Comparison of ENCODE assay signal across 35 cellular contexts in the genomic region with DNA sequence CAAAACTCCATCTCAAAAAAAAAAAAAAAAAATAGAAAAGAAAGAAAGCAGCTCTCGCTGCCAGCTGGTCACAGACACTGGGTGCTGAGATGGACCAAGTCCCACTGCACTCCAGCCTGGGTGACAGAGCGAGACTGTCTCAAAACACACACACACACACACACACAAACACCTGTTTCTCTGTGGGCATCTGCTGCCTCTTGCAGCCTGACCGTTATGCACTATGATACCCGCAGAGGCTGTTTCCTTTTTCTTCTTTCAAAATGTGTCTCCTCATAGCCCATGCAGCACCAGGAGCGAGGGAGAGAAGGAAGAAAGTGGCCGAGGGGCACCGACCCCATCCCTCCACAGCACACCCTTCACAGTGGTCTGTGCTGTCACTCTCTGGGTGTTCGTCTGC. TPM values are rescaled to one million over a fixed set of nuclear protein-coding genes. Genes with fewer than 3 reads are reported as not detected.
DNase-seq lines count a peak whose midpoint lies in the region; ATAC-seq and TF ChIP-seq lines count a peak whose summit lies in the region.
"Had no signal": no experiment of that assay in that cellular context is flagged by ENCODE, and none has a peak within 500 bp of the region (broad histone marks: within the 10 kb centered on the region; RNA-seq: fewer than 3 reads in every experiment).

No MANE protein-coding gene starts in this region.

- no peaks in the 10 kb centered on the region for H3K36me3 Mint-ChIP-seq in naive B cell
- H3K36me3 Mint-ChIP-seq in activated CD4-positive, alpha-beta T cell treated with anti-CD3 and anti-CD28 coated beads, Interleukin-2, amount 10 ng/mL, durations not matched to agents 7 days and 5 days (ENCODE audit: low read depth), result peaks cover 4% of the 10 kb centered on the region
- H3K36me3 Mint-ChIP-seq: stimulated activated naive B cell treated with anti-CD40 and anti-IgM and Interleukin-4, amounts not matched to agents 10 μg/mL and 1 μg/mL and 100 μg/mL, for 72 hours had no signal

- no peak overlapping the region for H3K14ac ChIP-seq in IMR-90 (replicated peaks; ENCODE audit: low read depth, low read length)

- TF ChIP-seq CTCF in DOHH2 (IDR thresholded peaks at IDR 0.05; ENCODE audit: low read depth, low read length, poor library complexity, severe bottlenecking) (no peak), IMR-90 (conservative IDR thresholded peaks at IDR 0.05; ENCODE audit: low read depth, low read length) (no peak), RWPE1 (conservative IDR thresholded peaks at IDR 0.05; ENCODE audit: low read depth) (no peak)

- no peak for DNase-seq in IMR-90
- no peak for DNase-seq in RWPE1 (ENCODE audit: low spot score)
- no peak for DNase-seq in naive B cell
- DNase-seq in NCI-H748 (lab: John Stamatoyannopoulos, UW; ENCODE audit: unreplicated experiment), result no peak
- no peak for DNase-seq in AML-193 (lab: John Stamatoyannopoulos, UW)
- DNase-seq in activated CD4-positive, alpha-beta T cell treated with anti-CD3 and anti-CD28 coated beads, Interleukin-2, amount 10 ng/mL, durations not matched to agents 7 days and 5 days, result no peak
- DNase-seq: activated CD4-positive, alpha-beta T cell treated with anti-CD3 and anti-CD28 coated beads for 4 hours; activated CD8-positive, alpha-beta memory T cell treated with anti-CD3 and anti-CD28 coated beads for 24 hours; activated naive CD4-positive, alpha-beta T cell treated with anti-CD3 and anti-CD28 coated beads, Interleukin-2, amount 50 U/mL, for 16 hours; activated T-cell treated with anti-CD3 and anti-CD28 coated beads for 4 hours; amygdala; brain microvascular endothelial cell; COR-L47; foreskin fibroblast; heart right ventricle; Kasumi-1; kidney; NCI-H1048; NCI-H510A; NK-92 treated with Interleukin-12 subunit alpha and Interleukin-12 subunit beta, amount 100 ng/mL, for 24 hours; nucleus accumbens; psoas muscle; SIG-M5; stimulated activated CD4-positive, alpha-beta T cell treated with anti-CD3 and anti-CD28 coated beads, Interleukin-15, amount 100 ng/mL, for 24 hours; stimulated activated CD4-positive, alpha-beta T cell treated with anti-CD3 and anti-CD28 coated beads, Interleukin-4, amount 100 ng/mL, for 4 hours; stimulated activated naive B cell treated with anti-CD40 and anti-IgM and Interleukin-4, amounts not matched to agents 10 μg/mL and 1 μg/mL and 100 μg/mL, for 72 hours; T-helper 9 cell; upper lobe of right lung had no signal

- H2BK5ac ChIP-seq in IMR-90 (ENCODE audit: low read depth, low read length, poor library complexity, severe bottlenecking), result no peak overlapping the region

- POLR2A ChIA-PET in IMR-90 (lab: Charles Lee; ENCODE audit: unreplicated experiment), result no interaction called here
- POLR2A ChIA-PET in RWPE1 (lab: Yijun Ruan, JAX; ENCODE audit: low non-redundant PET), result no interaction called here
- POLR2A ChIA-PET in activated CD4-positive, alpha-beta T cell treated with anti-CD3 and anti-CD28 coated beads, Interleukin-2, amount 10 ng/mL, durations not matched to agents 7 days and 5 days (lab: Charles Lee), result no interaction called here

- intact Hi-C loops in IMR-90 (cut with micrococcal nuclease), result no loop called here

- TF ChIP-seq POLR2A in IMR-90 (IDR thresholded peaks at IDR 0.05; ENCODE audit: low read depth, low read length), result no peak

- no peak overlapping the region for H2BK20ac ChIP-seq in IMR-90 (ENCODE audit: low read depth, low read length)

- H4K20me1 ChIP-seq in DOHH2 (ENCODE audit: control insufficient read depth, insufficient read depth, low read depth, low read length) (no peaks in the 10 kb centered on the region), IMR-90 (ENCODE audit: insufficient read depth, low read length) (no peaks in the 10 kb centered on the region)

- no peak overlapping the region for H2BK120ac ChIP-seq in IMR-90 (ENCODE audit: low read depth, low read length)

- no peak overlapping the region for H2AFZ ChIP-seq in IMR-90 (replicated peaks; ENCODE audit: low read length, poor library complexity)

- H3K4me3 ChIP-seq in DOHH2 (ENCODE audit: low read length) (peak overlapping the region; percentile 61), IMR-90 (ENCODE audit: insufficient read depth, low read depth, low read length) (no peak overlapping the region)
- H3K4me3 ChIP-seq: esophagus muscularis mucosa, heart right ventricle, psoas muscle, suprapubic skin, upper lobe of right lung had no signal

- TF ChIP-seq RAD21 in IMR-90 (IDR thresholded peaks at IDR 0.05; ENCODE audit: low read length), result no peak

- peaks cover 14 to 35% (median 21%) of the 10 kb centered on the region in 3 donors for H3K4me1 Mint-ChIP-seq in naive B cell
- peaks cover 19% of the 10 kb centered on the region for H3K4me1 Mint-ChIP-seq in activated CD4-positive, alpha-beta T cell treated with anti-CD3 and anti-CD28 coated beads, Interleukin-2, amount 10 ng/mL, durations not matched to agents 7 days and 5 days

- peaks cover 0 to 3% of the 10 kb centered on the region in 2 experiments; a peak in 1 of 4 replicates for H3K79me1 ChIP-seq in IMR-90 (ENCODE audit: low read depth in 1 of 2, low read length in 2 of 2)

- H3K4me3 Mint-ChIP-seq in naive B cell, result peak overlapping the region in 1 of 8 donors; percentile 57
- no peak overlapping the region for H3K4me3 Mint-ChIP-seq in activated CD4-positive, alpha-beta T cell treated with anti-CD3 and anti-CD28 coated beads, Interleukin-2, amount 10 ng/mL, durations not matched to agents 7 days and 5 days

- H3K27ac ChIP-seq in DOHH2 (ENCODE audit: low read depth, low read length), result peak overlapping the region; percentile 88
- H3K27ac ChIP-seq in IMR-90 (ENCODE audit: insufficient read depth, low read length), result no peak overlapping the region
- H3K27ac ChIP-seq in RWPE1, result peak overlapping the region; percentile 100
- H3K27ac ChIP-seq: brain microvascular endothelial cell, C4-2B, esophagus muscularis mucosa, heart right ventricle, psoas muscle, suprapubic skin, upper lobe of right lung had no signal

- H3K36me3 ChIP-seq in DOHH2 (ENCODE audit: control insufficient read depth, low read length) (peaks cover 8% of the 10 kb centered on the region; the same call in 1 of the 2 replicates), IMR-90 (ENCODE audit: control insufficient read depth, insufficient read depth, low read length) (no peaks in the 10 kb centered on the region)
- H3K36me3 ChIP-seq: brain microvascular endothelial cell, esophagus muscularis mucosa, heart right ventricle, suprapubic skin, upper lobe of right lung had no signal

- no peak overlapping the region for H3K56ac ChIP-seq in IMR-90 (ENCODE audit: extremely low read depth, insufficient read depth, low read length)

- WGBS in IMR-90 (ENCODE audit: extremely low coverage in 2 of 2, insufficient read length in 1 of 2), 2 experiments, result no CpG with 5 or more reads among the region's 8 CpGs

- H3K4me2 ChIP-seq in DOHH2 (ENCODE audit: low read length) (peak overlapping the region; percentile 95), IMR-90 (ENCODE audit: low read depth, low read length) (no peak overlapping the region)

- H2AK5ac ChIP-seq in IMR-90 (ENCODE audit: low read depth, low read length), result 0 out of 2 replicates have a peak overlapping the region, but pooled peaks have one; percentile 20

- H3K9me3 ChIP-seq in DOHH2 (ENCODE audit: control insufficient read depth, insufficient read depth, low read length) (no peaks in the 10 kb centered on the region), IMR-90 (ENCODE audit: control insufficient read depth, insufficient read depth, low read length) (peaks cover 7% of the 10 kb centered on the region; the same call in 1 of the 2 replicates)
- H3K9me3 ChIP-seq: psoas muscle, suprapubic skin, upper lobe of right lung had no signal

- dilution Hi-C loops in IMR-90 (cut with HindIII; ENCODE audit: low sequenced_read_pairs, unreplicated experiment), result no loop called here

- CTCF ChIA-PET in IMR-90 (lab: Yijun Ruan, JAX), result no interaction called here
- CTCF ChIA-PET in RWPE1 (lab: Yijun Ruan, JAX), result no interaction called here
- CTCF ChIA-PET in activated CD4-positive, alpha-beta T cell treated with anti-CD3 and anti-CD28 coated beads, Interleukin-2, amount 10 ng/mL, durations not matched to agents 7 days and 5 days (lab: Charles Lee), result interaction anchor here (1.4 to 1.9 kb wide), 3 partner anchors 8 to 95 kb away, joined by 3 to 5 read pairs (median 5); no protein-coding TSS in a partner anchor

- no peaks in the 10 kb centered on the region for H3K9me2 ChIP-seq in DOHH2 (replicated peaks; ENCODE audit: control insufficient read depth, low read length)

- no peak overlapping the region for H3K18ac ChIP-seq in IMR-90 (ENCODE audit: low read depth, low read length)

- H3K4ac ChIP-seq in IMR-90 (ENCODE audit: low read depth, low read length), result no peak overlapping the region

- H3K9ac ChIP-seq in IMR-90 (ENCODE audit: low read depth, low read length), result no peak overlapping the region

- H2BK15ac ChIP-seq in IMR-90 (ENCODE audit: low read depth, low read length), result no peak overlapping the region

- H3K27me3 ChIP-seq in DOHH2 (ENCODE audit: control insufficient read depth, low read length) (no peaks in the 10 kb centered on the region), IMR-90 (ENCODE audit: control insufficient read depth, insufficient read depth, low read length) (peaks cover 2% of the 10 kb centered on the region; the same call in 1 of the 2 replicates)
- H3K27me3 ChIP-seq: brain microvascular endothelial cell, suprapubic skin, upper lobe of right lung had no signal

- H3K23ac ChIP-seq in IMR-90 (ENCODE audit: low read depth, low read length), result no peak overlapping the region

- peaks cover 25% of the 10 kb centered on the region for H3K79me2 ChIP-seq in DOHH2 (ENCODE audit: control insufficient read depth, low read length)

- no TSS peak for BruUV-seq in IMR-90 (replicated peaks; lab: Mats Ljungman, UMichigan)

- no peak for ATAC-seq in IMR-90 (ENCODE audit: low read depth)
- no peak for ATAC-seq in naive B cell (ENCODE audit: low read depth in 2 of 2)
- no peak for ATAC-seq in esophagus mucosa
- ATAC-seq: heart right ventricle, HepG2, psoas muscle, upper lobe of right lung had no signal

- no peak overlapping the region for H2AK9ac ChIP-seq in IMR-90 (replicated peaks; ENCODE audit: low read depth, low read length, poor library complexity)

- no peak overlapping the region for H4K8ac ChIP-seq in IMR-90 (ENCODE audit: low read depth in 2 of 2, low read length in 2 of 2)

- peak overlapping the region in 4 of 6 donors; percentile 33 to 76 (median 53) for H3K27ac Mint-ChIP-seq in naive B cell
- no peak overlapping the region for H3K27ac Mint-ChIP-seq in activated CD4-positive, alpha-beta T cell treated with anti-CD3 and anti-CD28 coated beads, Interleukin-2, amount 10 ng/mL, durations not matched to agents 7 days and 5 days
- H3K27ac Mint-ChIP-seq: activated T-helper 2 cell treated with anti-CD3 and anti-CD28 coated beads, Interferon-gamma antibody, Interleukin-2, Interleukin-4, amounts not matched to agents 10 μg/mL and 5 μg/mL and 100 μg/mL, durations not matched to agents 14 hours and 24 hours and 36 hours had no signal

- peaks cover 14% of the 10 kb centered on the region for H3K9me1 ChIP-seq in IMR-90 (ENCODE audit: insufficient read depth, low read length)

- no peak overlapping the region for H4K91ac ChIP-seq in IMR-90 (ENCODE audit: insufficient read depth, low read depth, low read length)

- H3K4me1 ChIP-seq in DOHH2 (ENCODE audit: control insufficient read depth, low read length) (peaks cover 73% of the 10 kb centered on the region), IMR-90 (ENCODE audit: control insufficient read depth, insufficient read depth, low read length) (peaks cover 15% of the 10 kb centered on the region)
- H3K4me1 ChIP-seq: psoas muscle had no signal

- no peak overlapping the region for H4K5ac ChIP-seq in IMR-90 (ENCODE audit: low read depth, low read length)

- in situ Hi-C loops in IMR-90 (cut with MboI; ENCODE audit: low sequenced_read_pairs), result no loop called here

- peaks cover 26% of the 10 kb centered on the region for H3F3A ChIP-seq in DOHH2 (ENCODE audit: control insufficient read depth, insufficient read depth)

- H3K27me3 Mint-ChIP-seq in naive B cell, result peaks cover 6 to 18% (median 17%) of the 10 kb centered on the region in 3 donors
- no peaks in the 10 kb centered on the region for H3K27me3 Mint-ChIP-seq in activated CD4-positive, alpha-beta T cell treated with anti-CD3 and anti-CD28 coated beads, Interleukin-2, amount 10 ng/mL, durations not matched to agents 7 days and 5 days

- H3K9me3 Mint-ChIP-seq in naive B cell, result peaks cover 0 to 2% (median 0%) of the 10 kb centered on the region in 7 donors
- H3K9me3 Mint-ChIP-seq in activated CD4-positive, alpha-beta T cell treated with anti-CD3 and anti-CD28 coated beads, Interleukin-2, amount 10 ng/mL, durations not matched to agents 7 days and 5 days, result no peaks in the 10 kb centered on the region
- H3K9me3 Mint-ChIP-seq: activated T-helper 2 cell treated with anti-CD3 and anti-CD28 coated beads, Interferon-gamma antibody, Interleukin-2, Interleukin-4, amounts not matched to agents 10 μg/mL and 5 μg/mL and 100 μg/mL, durations not matched to agents 14 hours and 24 hours and 36 hours had no signal

RNA-seq across cellular contexts. Expression of a gene that starts 36.9 kb away (rescaled TPM):
- total RNA-seq in IMR-90 (2012; rRNA removed) (13.6 and 16.1 TPM in 2 replicates), esophagus mucosa (20.4 TPM)
- polyA plus RNA-seq in IMR-90 (2012; rRNA removed) (19.0 and 22.9 TPM in 2 replicates), naive B cell (ENCODE audit: low read depth in 6 of 6) (10 to 100 TPM; 15.9 to 25.5 (median 20.0) TPM)
- 19.5 and 22.2 TPM in 2 replicates for polyA plus RNA-seq in IMR-90 (2012; cell fraction: cytosol; rRNA removed)
- 70.1 and 93.8 TPM in 2 replicates for polyA plus RNA-seq in IMR-90 (2012; cell fraction: nucleus; rRNA removed; ENCODE audit: low replicate concordance)
- 100 to 1,000 TPM in 1 of 2 experiments, 10 to 100 TPM in 1; 83.2 to 102 TPM for total RNA-seq in activated CD4-positive, alpha-beta T cell treated with anti-CD3 and anti-CD28 coated beads, Interleukin-2, amount 10 ng/mL, durations not matched to agents 7 days and 5 days
